Comparison of ENCODE assay signal across 17 cellular contexts in genomic region chr3:120554727-120555660, GRCh38. TPM values are rescaled to one million over a fixed set of nuclear protein-coding genes. Genes with fewer than 3 reads are reported as not detected.
DNase-seq lines count a peak whose midpoint lies in the region; TF ChIP-seq lines count a peak whose summit lies in the region.
"Had no signal": no experiment of that assay in that cellular context is flagged by ENCODE, and none has a peak within 500 bp of the region (broad histone marks: within the 10 kb centered on the region; RNA-seq: fewer than 3 reads in every experiment).

No MANE protein-coding gene starts in this region.

- H3K27me3 Mint-ChIP-seq in immature natural killer cell (ENCODE audit: low read depth in 3 of 3): peaks cover 5 to 12% (median 11%) of the 10 kb centered on the region in 3 donors

- no peaks in the 10 kb centered on the region for H3K9me3 ChIP-seq in right atrium auricular region
- H3K9me3 ChIP-seq in subcutaneous abdominal adipose tissue (ENCODE audit: control insufficient read depth in 5 of 5, low read length in 5 of 5): no peaks in the 10 kb centered on the region
- H3K9me3 ChIP-seq: BLaER1 had no signal

- H3K4me3 Mint-ChIP-seq in immature natural killer cell: no peak overlapping the region
- H3K4me3 Mint-ChIP-seq: activated CD4-positive, alpha-beta T cell treated with anti-CD3 and anti-CD28 coated beads for 36 hours; endodermal cell had no signal

- peaks cover 0 to 91% of the 10 kb centered on the region in 2 donors for H3K4me1 ChIP-seq in right atrium auricular region
- H3K4me1 ChIP-seq in subcutaneous abdominal adipose tissue (ENCODE audit: control insufficient read depth in 5 of 5, insufficient read depth in 5 of 5, low read length in 5 of 5): peaks cover 2 to 53% (median 48%) of the 10 kb centered on the region in 5 donors

- H3K36me3 Mint-ChIP-seq in immature natural killer cell: no peaks in the 10 kb centered on the region

- no peak overlapping the region for H3K4me3 ChIP-seq in right atrium auricular region
- no peak overlapping the region for H3K4me3 ChIP-seq in subcutaneous abdominal adipose tissue (ENCODE audit: low read depth in 1 of 5, low read length in 5 of 5)
- H3K4me3 ChIP-seq: BLaER1, SK-N-MC had no signal

- no peak for TF ChIP-seq CTCF in right atrium auricular region (IDR thresholded peaks at IDR 0.05)

- H3K27ac ChIP-seq in right atrium auricular region (peak overlapping the region; percentile 86 to 92), subcutaneous abdominal adipose tissue (ENCODE audit: low read depth, low read length) (peak overlapping the region; percentile 59)
- H3K27ac ChIP-seq: BLaER1, SK-N-MC had no signal

- no peaks in the 10 kb centered on the region for H3K9me3 Mint-ChIP-seq in immature natural killer cell
- H3K9me3 Mint-ChIP-seq: endodermal cell had no signal

- no peak overlapping the region for H3K9ac ChIP-seq in subcutaneous abdominal adipose tissue (ENCODE audit: low read length in 5 of 5)
- H3K9ac ChIP-seq: BLaER1 had no signal

- DNase-seq in HS-5 (ENCODE audit: low read depth) (peak; percentile 33), cerebellar cortex (ENCODE audit: low spot score) (peak; percentile 13), right atrium auricular region (ENCODE audit: low spot score) (no peak), immature natural killer cell (no peak), 8988T (no peak), posterior vena cava (ENCODE audit: low spot score) (no peak), cortex of kidney (lab: John Stamatoyannopoulos, UW) (no peak)
- DNase-seq: activated CD4-positive, alpha-beta T cell treated with anti-CD3 and anti-CD28 coated beads for 36 hours; amygdala; endodermal cell; NCI-H1105 treated with DMSO at 0.1 percent for 48 hours; NCI-H748 treated with DMSO at 0.1 percent for 48 hours; stimulated activated CD8-positive, alpha-beta memory T cell treated with anti-CD3 and anti-CD28 coated beads, Interleukin-4, amount 100 ng/mL, for 48 hours; T-helper 9 cell had no signal

- H3K4me1 Mint-ChIP-seq in immature natural killer cell: peaks cover 11 to 17% of the 10 kb centered on the region in 2 donors

- intact Hi-C loops in posterior vena cava (cut with DNase I): loop anchor here (5.0 to 10.0 kb wide), 2 partner anchors 133 to 310 kb away; no protein-coding TSS in a partner anchor

- H3K27ac Mint-ChIP-seq in immature natural killer cell: no peak overlapping the region
- H3K27ac Mint-ChIP-seq: activated CD4-positive, alpha-beta T cell treated with anti-CD3 and anti-CD28 coated beads for 36 hours; endodermal cell had no signal

- H3K27me3 ChIP-seq in right atrium auricular region: no peaks in the 10 kb centered on the region
- H3K27me3 ChIP-seq in subcutaneous abdominal adipose tissue (ENCODE audit: control insufficient read depth in 5 of 5, insufficient read depth in 4 of 5, low read length in 5 of 5): no peaks in the 10 kb centered on the region
- H3K27me3 ChIP-seq: BLaER1 had no signal

- H3K36me3 ChIP-seq in right atrium auricular region (no peaks in the 10 kb centered on the region), subcutaneous abdominal adipose tissue (ENCODE audit: control insufficient read depth in 5 of 5, insufficient read depth in 5 of 5, low read length in 5 of 5) (no peaks in the 10 kb centered on the region)
- H3K36me3 ChIP-seq: BLaER1 had no signal

RNA-seq across cellular contexts. Expression of gene NDUFB4, which starts 41.1 kb away (rescaled TPM):
- total RNA-seq in right atrium auricular region: 100 to 1,000 TPM; 244 to 274 TPM
- 100 to 1,000 TPM; 202 to 231 (median 217) TPM for polyA plus RNA-seq in immature natural killer cell
- total RNA-seq in posterior vena cava: 100 to 1,000 TPM in 1 of 2 donors, 10 to 100 TPM in 1; 94.9 to 101 TPM

Comparison
In these comparisons a context has a peak if more than half of its experiments do, and no peak if none do; other contexts are left out.
1. DNase-seq: peak in HS-5 (single experiment) and cerebellar cortex (single experiment); none in right atrium auricular region (single experiment), immature natural killer cell (0 of 3), 8988T (single experiment), posterior vena cava (single experiment) and cortex of kidney (single experiment).